ENCODE assay signal across 34 cellular contexts in genomic region chr17:58470356-58470755, GRCh38. TPM values are rescaled to one million over a fixed set of nuclear protein-coding genes. Genes with fewer than 3 reads are reported as not detected.
"Had no signal": no experiment of that assay in that cellular context is flagged by ENCODE, and none has a peak within 500 bp of the region (broad histone marks: within the 10 kb centered on the region; RNA-seq: fewer than 3 reads in every experiment).

No MANE protein-coding gene starts in this region.

- H3K4me1 ChIP-seq: adrenal gland, body of pancreas, breast epithelium had no signal

- H3K9me3 ChIP-seq: adrenal gland, body of pancreas, breast epithelium had no signal

- H3K36me3 ChIP-seq: adrenal gland, brain microvascular endothelial cell, breast epithelium had no signal

- H3K27me3 ChIP-seq: body of pancreas, breast epithelium had no signal

- H3K4me3 ChIP-seq: adrenal gland, body of pancreas, breast epithelium had no signal

- FAIRE-seq: astrocyte, TTC549 had no signal

- H3K27ac ChIP-seq: adrenal gland, body of pancreas, brain microvascular endothelial cell, breast epithelium, VCaP had no signal

- ATAC-seq: activated CD8-positive, alpha-beta T cell treated with anti-CD3 and anti-CD28 coated beads for 36 hours; activated naive CD4-positive, alpha-beta T cell treated with anti-CD3 and anti-CD28 coated beads, Interleukin-2, amount 50 U/mL, for 72 hours; activated T-cell treated with anti-CD3 and anti-CD28 coated beads, Interleukin-2, amount 50 U/mL, for 4 hours; activated T-cell treated with anti-CD3 and anti-CD28 coated beads, Interleukin-2, amount 50 U/mL, for 72 hours; activated T-helper 17 cell treated with anti-CD3 and anti-CD28 coated beads, Interleukin-2, amount 50 U/mL, for 72 hours; body of pancreas had no signal

- DNase-seq: activated B cell treated with CpG ODN at 0.5 μM for 24 hours; activated CD4-positive, alpha-beta memory T cell treated with anti-CD3 and anti-CD28 coated beads for 36 hours; activated CD4-positive, alpha-beta T cell treated with anti-CD3 and anti-CD28 coated beads for 4 hours; activated CD4-positive, alpha-beta T cell treated with anti-CD3 and anti-CD28 coated beads, Interleukin-2, amount 10 ng/mL, durations not matched to agents 24 days and 14 days; activated CD4-positive, alpha-beta T cell treated with anti-CD3 and anti-CD28 coated beads, Interleukin-2, amount 50 U/mL, for 1 hour; activated CD4-positive, alpha-beta T cell treated with anti-CD3 and anti-CD28 coated beads, Interleukin-2, amount 50 U/mL, for 4 hours; activated CD4-positive, CD25-positive, alpha-beta regulatory T cell treated with anti-CD3 and anti-CD28 coated beads, Interleukin-2, amount 50 U/mL, for 72 hours; activated CD8-positive, alpha-beta memory T cell treated with anti-CD3 and anti-CD28 coated beads, Interleukin-2, amount 50 U/mL, for 4 hours; activated CD8-positive, alpha-beta T cell treated with anti-CD3 and anti-CD28 coated beads for 36 hours; activated effector memory CD4-positive, alpha-beta T cell treated with anti-CD3 and anti-CD28 coated beads, Interleukin-2, amount 50 U/mL, for 16 hours; activated gamma-delta T cell treated with Interleukin-2 at 50 U/mL for 16 hours; activated naive CD4-positive, alpha-beta T cell; activated naive CD4-positive, alpha-beta T cell treated with anti-CD3 and anti-CD28 coated beads for 36 hours; activated naive CD4-positive, alpha-beta T cell treated with anti-CD3 and anti-CD28 coated beads, Interleukin-2, amount 50 U/mL, for 16 hours; activated naive CD8-positive, alpha-beta T cell treated with anti-CD3 and anti-CD28 coated beads for 36 hours; activated T-cell treated with anti-CD3 and anti-CD28 coated beads for 4 hours; activated T-cell treated with anti-CD3 and anti-CD28 coated beads, Interleukin-2, amount 50 U/mL, for 1 hour; activated T-cell treated with anti-CD3 and anti-CD28 coated beads, Interleukin-2, amount 50 U/mL, for 4 hours; activated T-cell treated with anti-CD3 and anti-CD28 coated beads, Interleukin-2, amount 50 U/mL, for 72 hours; adrenal gland; amniotic stem cell; aorta; body of pancreas; brain microvascular endothelial cell; central memory CD4-positive, alpha-beta T cell; T-helper 2 cell; T-helper 9 cell had no signal

RNA-seq across cellular contexts. Expression of gene HSF5, which starts 17.9 kb away (rescaled TPM):
- total RNA-seq: adrenal gland, aorta, astrocyte, body of pancreas, cardiac septum had no signal
- polyA plus RNA-seq: aorta had no signal
